Comparison of ENCODE assay signal across 1 cellular context in genomic region chrX:18228069-18228468, GRCh38.
TF ChIP-seq lines count a peak whose summit lies in the region.

No MANE protein-coding gene starts in this region.

TF ChIP-seq in H1, 55 proteins besides CTCF, POLR2A, EP300 and RAD21 (continued from another document):
- no peak for TF ChIP-seq HDAC6 (IDR thresholded peaks at IDR 0.05; ENCODE audit: low read depth, low read length)
- no peak for TF ChIP-seq TCF12 (IDR thresholded peaks at IDR 0.05; ENCODE audit: low read depth, low read length)
- TF ChIP-seq POLR2AphosphoS5 (IDR thresholded peaks at IDR 0.05; ENCODE audit: low read depth, low read length) = no peak
- TF ChIP-seq SUZ12 (IDR thresholded peaks at IDR 0.05; ENCODE audit: low read length) = no peak
- no peak for TF ChIP-seq SP4 (IDR thresholded peaks at IDR 0.05; ENCODE audit: low read length)
- no peak for TF ChIP-seq JUN (IDR thresholded peaks at IDR 0.05; ENCODE audit: low read depth, low read length)
